ENCODE assay signal across 8 cellular contexts in the genomic region with DNA sequence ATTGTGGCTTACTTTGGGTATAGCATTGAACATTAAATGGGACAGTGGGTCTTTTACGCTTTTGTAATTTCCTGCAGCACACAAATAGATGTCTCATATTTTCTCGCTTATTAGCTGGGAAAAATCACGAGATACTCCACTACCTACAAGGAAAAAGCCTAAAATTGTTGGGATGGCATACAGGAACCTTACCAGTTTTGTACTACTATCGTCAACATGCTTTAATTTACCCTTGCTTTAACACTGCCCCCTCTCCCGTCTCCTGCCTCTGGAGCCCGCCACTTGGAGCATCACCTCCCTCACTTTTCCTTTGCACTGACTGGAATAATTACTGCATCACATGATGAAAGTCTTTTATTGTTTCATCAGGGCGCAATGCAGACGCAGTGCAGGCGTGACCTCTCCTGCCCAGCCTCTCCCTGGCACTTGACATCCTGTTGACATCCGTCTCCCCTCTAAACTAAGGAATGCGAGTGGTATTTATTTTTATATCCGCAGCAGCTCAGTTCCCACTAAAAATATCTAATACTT. TPM values are rescaled to one million over a fixed set of nuclear protein-coding genes. Genes with fewer than 3 reads are reported as not detected.
A peak's percentile ranks its signal among the peaks of the same experiment; 100 is the strongest.
DNase-seq lines count a peak whose midpoint lies in the region; ATAC-seq, FAIRE-seq and TF ChIP-seq lines count a peak whose summit lies in the region.

No MANE protein-coding gene starts in this region.

- ATAC-seq in DND-41 (ENCODE audit: insufficient read depth, low read depth), result no peak
- peak; percentile 24 to 33 for ATAC-seq in gastrocnemius medialis
- ATAC-seq in HG03175 (IDR thresholded peaks at IDR 0.05; ENCODE audit: unreplicated experiment), result no peak
- ATAC-seq in HG03457 (IDR thresholded peaks at IDR 0.05; ENCODE audit: unreplicated experiment), result no peak

- no peaks in the 10 kb centered on the region for H3K9me3 ChIP-seq in DND-41 (ENCODE audit: insufficient read depth, low read length, severe bottlenecking)
- no peaks in the 10 kb centered on the region for H3K9me3 ChIP-seq in SK-N-MC (ENCODE audit: low read depth, low read length)
- H3K9me3 ChIP-seq in gastrocnemius medialis, result no peaks in the 10 kb centered on the region

- H2AFZ ChIP-seq in DND-41 (ENCODE audit: low read depth, low read length), result peak overlapping the region; percentile 71

- H3K79me2 ChIP-seq in DND-41 (ENCODE audit: insufficient read depth, low read length), result peaks cover 52% of the 10 kb centered on the region

- peak overlapping the region; percentile 74 for H3K4me2 ChIP-seq in DND-41 (ENCODE audit: insufficient read depth, low read length)

- H3K36me3 ChIP-seq in DND-41 (ENCODE audit: insufficient read depth, low read length), result peaks cover 19% of the 10 kb centered on the region
- H3K36me3 ChIP-seq in SK-N-MC (ENCODE audit: insufficient read depth, low read length), result peaks cover 20% of the 10 kb centered on the region
- peaks cover 7% of the 10 kb centered on the region for H3K36me3 ChIP-seq in bronchial epithelial cell (ENCODE audit: control insufficient read depth, insufficient read depth, low read length)
- H3K36me3 ChIP-seq in gastrocnemius medialis, result peaks cover 0 to 17% of the 10 kb centered on the region in 2 donors

- DNase-seq in DND-41 (peak; percentile 52), NB4 (ENCODE audit: low read depth) (peak; percentile 39), SK-N-MC (ENCODE audit: low read depth, low spot score) (no peak), bronchial epithelial cell (ENCODE audit: low read depth) (peak; percentile 71), iPS-NIHi7 (ENCODE audit: extremely low spot score) (peak; percentile 16), gastrocnemius medialis (peak; percentile 46 to 74)

- H3K27me3 ChIP-seq in DND-41 (ENCODE audit: insufficient read depth, low read length, poor library complexity) (no peaks in the 10 kb centered on the region), bronchial epithelial cell (ENCODE audit: control insufficient read depth, insufficient read depth, low read length) (no peaks in the 10 kb centered on the region), gastrocnemius medialis (no peaks in the 10 kb centered on the region)

- H3K27ac ChIP-seq in DND-41 (ENCODE audit: low read length), result peak overlapping the region; percentile 98
- peak overlapping the region; percentile 98 for H3K27ac ChIP-seq in SK-N-MC
- H3K27ac ChIP-seq in gastrocnemius medialis, result peak overlapping the region; percentile 90 to 98 (median 96)

- peaks cover 20% of the 10 kb centered on the region; the same call in 1 of the 2 replicates for H4K20me1 ChIP-seq in DND-41 (ENCODE audit: insufficient read depth, low read length)

- intact Hi-C loops in gastrocnemius medialis (cut with DNase I; ENCODE audit: low total_unique reads), result loop anchor here (2.0 to 10.0 kb wide), 3 partner anchors 15 to 583 kb away; a partner anchor contains a TSS

- no peak for FAIRE-seq in bronchial epithelial cell (lab: Jason Lieb, UNC)

- H3K4me3 ChIP-seq in DND-41 (ENCODE audit: low read depth in 1 of 2, low read length in 2 of 2) (peak overlapping the region; percentile 56 to 78), NB4 (ENCODE audit: low read depth, low read length) (peak overlapping the region; percentile 84), SK-N-MC (peak overlapping the region; percentile 96), bronchial epithelial cell (ENCODE audit: low read depth, low read length) (peak overlapping the region; percentile 49), gastrocnemius medialis (peak overlapping the region; percentile 61 to 88 (median 70))

- in situ Hi-C loops in gastrocnemius medialis (cut with MboI; ENCODE audit: low sequenced_read_pairs in 4 of 4), result loop anchor here in 1 of 4 donors (25.0 kb wide), 1 partner anchor 131 kb away; a partner anchor contains a TSS

- H3K9ac ChIP-seq in DND-41 (ENCODE audit: low read depth, low read length) (peak overlapping the region; percentile 92), SK-N-MC (ENCODE audit: insufficient read length) (peak overlapping the region; percentile 100)

- peak; percentile 18 for TF ChIP-seq CTCF in DND-41 (IDR thresholded peaks at IDR 0.05; ENCODE audit: borderline replicate concordance, extremely low read depth, low read length, poor library complexity, severe bottlenecking)
- TF ChIP-seq CTCF in NB4 (IDR thresholded peaks at IDR 0.05; ENCODE audit: low read depth, low read length), result no peak
- no peak for TF ChIP-seq CTCF in bronchial epithelial cell (IDR thresholded peaks at IDR 0.05; ENCODE audit: insufficient read depth, low read length, severe bottlenecking)
- no peak for TF ChIP-seq CTCF in gastrocnemius medialis (IDR thresholded peaks at IDR 0.05 in 4 of 5, conservative IDR thresholded peaks at IDR 0.05 in 1 of 5)

- peaks cover 28% of the 10 kb centered on the region for H3K4me1 ChIP-seq in DND-41 (ENCODE audit: insufficient read depth, low read length)
- peaks cover 19 to 22% of the 10 kb centered on the region in 2 donors for H3K4me1 ChIP-seq in gastrocnemius medialis

- TF ChIP-seq POLR2A in NB4 (IDR thresholded peaks at IDR 0.05; ENCODE audit: extremely low read depth, insufficient read length) (no peak), gastrocnemius medialis (IDR thresholded peaks at IDR 0.05) (peak; percentile 77 to 85)

RNA-seq across cellular contexts. Expression of a gene that starts 1.0 kb away (rescaled TPM):
- total RNA-seq in bronchial epithelial cell, result 65.3 and 67.2 TPM in 2 replicates
- total RNA-seq in gastrocnemius medialis, result 100 to 1,000 TPM in 1 of 4 donors, 10 to 100 TPM in 3; 24.7 to 108 (median 35.2) TPM

RNA-seq across cellular contexts. Expression of a gene that starts 53.0 kb away (rescaled TPM):
- total RNA-seq in bronchial epithelial cell (0.38 and 1.1 TPM in 2 replicates), gastrocnemius medialis (not detected)

Comparison
In these comparisons a context has a peak if more than half of its experiments do, and no peak if none do; other contexts are left out.
1. ATAC-seq: peak in gastrocnemius medialis (2 of 2); none in DND-41 (single experiment), HG03175 (single experiment) and HG03457 (single experiment).
2. Peak in every context shown above with its lines, with median percentiles within 50 percentile points of each other: H3K27ac ChIP-seq and H3K4me3 ChIP-seq.